9 cellular contexts compared by ENCODE assay signal in the genomic region with DNA sequence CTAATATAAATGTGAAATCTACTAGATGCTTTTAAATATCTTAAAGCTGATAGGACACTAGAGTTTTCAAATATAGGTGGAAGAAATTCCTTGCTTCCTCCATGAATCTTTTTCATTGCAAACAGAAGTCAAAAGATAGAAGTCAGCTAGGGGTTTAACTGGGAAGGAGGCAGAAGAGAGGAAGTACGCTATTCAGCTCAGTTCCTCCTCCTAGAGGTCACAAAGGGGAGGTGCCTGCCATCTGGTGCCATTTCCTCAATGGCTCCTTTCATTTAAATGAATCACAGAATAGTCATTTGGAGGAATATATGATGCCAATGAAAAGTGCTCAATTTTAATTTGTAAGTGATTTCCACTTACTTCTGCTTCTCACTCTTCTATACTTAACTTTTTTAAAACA. TPM values are rescaled to one million over a fixed set of nuclear protein-coding genes. Genes with fewer than 3 reads are reported as not detected.
DNase-seq lines count a peak whose midpoint lies in the region; ATAC-seq and TF ChIP-seq lines count a peak whose summit lies in the region.
"Had no signal": no experiment of that assay in that cellular context is flagged by ENCODE, and none has a peak within 500 bp of the region (broad histone marks: within the 10 kb centered on the region; RNA-seq: fewer than 3 reads in every experiment).

No MANE protein-coding gene starts in this region.

- CTCF ChIA-PET in A673 (lab: Charles Lee): no interaction called here

- H3K4me1 Mint-ChIP-seq in chondrocyte (ENCODE audit: low read depth): no peaks in the 10 kb centered on the region
- H3K4me1 Mint-ChIP-seq: central memory CD8-positive, alpha-beta T cell had no signal

- no peaks in the 10 kb centered on the region for H3K9me3 Mint-ChIP-seq in chondrocyte (ENCODE audit: low read depth)
- H3K9me3 Mint-ChIP-seq: central memory CD8-positive, alpha-beta T cell had no signal

- H3K9me3 ChIP-seq in A673 (ENCODE audit: low read depth, low read length, poor library complexity, severe bottlenecking) (no peaks in the 10 kb centered on the region), MG63 (no peaks in the 10 kb centered on the region), upper lobe of left lung (no peaks in the 10 kb centered on the region)

- 42 to 70% methylated on average over 1 of the region's 1 CpG for WGBS in upper lobe of left lung, 2 donors

- DNase-seq in A673 (ENCODE audit: low spot score): peak; percentile 90
- DNase-seq in MG63: peak; percentile 0
- no peak for DNase-seq in chondrocyte (ENCODE audit: low spot score)
- DNase-seq in upper lobe of left lung: no peak
- no peak for DNase-seq in AG08395 (ENCODE audit: low spot score)
- no peak for DNase-seq in activated gamma-delta T cell treated with Interleukin-2 at 50 U/mL for 16 hours

- H3K4me3 ChIP-seq in A673 (ENCODE audit: low read depth, low read length, poor library complexity, severe bottlenecking) (no peak overlapping the region), MG63 (no peak overlapping the region), upper lobe of left lung (no peak overlapping the region)

- no peaks in the 10 kb centered on the region for H3K36me3 Mint-ChIP-seq in chondrocyte (ENCODE audit: low read depth)

- TF ChIP-seq EP300 in upper lobe of left lung (IDR thresholded peaks at IDR 0.05): no peak

- peak overlapping the region; percentile 33 for H3K27ac ChIP-seq in A673 (ENCODE audit: low read depth, low read length, poor library complexity, severe bottlenecking)
- no peak overlapping the region for H3K27ac ChIP-seq in upper lobe of left lung

- TF ChIP-seq POLR2A in upper lobe of left lung (IDR thresholded peaks at IDR 0.05): no peak

- H3K4me1 ChIP-seq in A673 (ENCODE audit: insufficient read depth, low read length, poor library complexity, severe bottlenecking): peaks cover 46% of the 10 kb centered on the region
- no peaks in the 10 kb centered on the region for H3K4me1 ChIP-seq in upper lobe of left lung

- POLR2A ChIA-PET in A673 (lab: Charles Lee; ENCODE audit: low non-redundant PET): no interaction called here

- no TSS peak for BruUV-seq in A673 (replicated peaks; lab: Mats Ljungman, UMichigan)

- H3K27me3 Mint-ChIP-seq in chondrocyte (ENCODE audit: low read depth): no peaks in the 10 kb centered on the region

- TF ChIP-seq CTCF in A673 (conservative IDR thresholded peaks at IDR 0.05; ENCODE audit: low read depth, low read length) (peak; percentile 80), chondrocyte (IDR thresholded peaks at IDR 0.05) (peak; percentile 53), upper lobe of left lung (IDR thresholded peaks at IDR 0.05) (peak in 4 of 6 experiments; percentile 16 to 22 (median 17))

- intact Hi-C loops in A673 (cut with micrococcal nuclease; ENCODE audit: unreplicated experiment): loop anchor here (2.0 to 10.0 kb wide), 6 partner anchors 87 to 619 kb away; no protein-coding TSS in a partner anchor

- H3K4me3 Mint-ChIP-seq in chondrocyte (ENCODE audit: unreplicated experiment): no peak overlapping the region
- H3K4me3 Mint-ChIP-seq: central memory CD8-positive, alpha-beta T cell had no signal

- H3K27me3 ChIP-seq in A673 (replicated peaks; ENCODE audit: insufficient read depth, low read depth, low read length, poor library complexity) (no peaks in the 10 kb centered on the region), MG63 (no peaks in the 10 kb centered on the region), upper lobe of left lung (no peaks in the 10 kb centered on the region)

- no peak overlapping the region for H3K27ac Mint-ChIP-seq in chondrocyte (ENCODE audit: unreplicated experiment)

- H3K36me3 ChIP-seq in A673 (ENCODE audit: insufficient read depth, low read length, poor library complexity, severe bottlenecking): no peaks in the 10 kb centered on the region
- H3K36me3 ChIP-seq in MG63: no peaks in the 10 kb centered on the region
- no peaks in the 10 kb centered on the region for H3K36me3 ChIP-seq in upper lobe of left lung

- ATAC-seq in GM18498 (IDR thresholded peaks at IDR 0.05; ENCODE audit: unreplicated experiment) (peak; percentile 96), HG02571 (IDR thresholded peaks at IDR 0.05; ENCODE audit: unreplicated experiment) (peak; percentile 92), upper lobe of left lung (ENCODE audit: low FRiP score in 2 of 2) (peak in 1 of 2 donors; percentile 74)

RNA-seq across cellular contexts. Expression of a gene that starts 8.5 kb away (rescaled TPM):
- 8.8 and 10.4 TPM in 2 replicates for total RNA-seq in A673 (2021)
- total RNA-seq in MG63 (2014; rRNA removed; shearing (Covaris generic); ENCODE audit: low replicate concordance): not detected in 2 replicates
- 0.45 to 1.3 TPM (median 0.62 TPM) in 3 replicates for total RNA-seq in chondrocyte
- total RNA-seq in upper lobe of left lung: under 1 TPM in 4 of 6 donors, not detected in 2; 0.15 to 0.79 (median 0.27) TPM

Comparison
In these comparisons a context has a peak if more than half of its experiments do, and no peak if none do; other contexts are left out.
1. DNase-seq: peak in A673 (single experiment) and MG63 (single experiment); none in chondrocyte (single experiment), upper lobe of left lung (0 of 2), AG08395 (single experiment) and activated gamma-delta T cell treated with Interleukin-2 at 50 U/mL for 16 hours (single experiment).
2. CTCF ChIP-seq: peak in every context shown above with its lines; median percentile 80 in A673; 53 in chondrocyte; 17 in upper lobe of left lung.